In genomic region chr10:34648919-34649318, GRCh38 we compare ENCODE assay signal across 1 cellular context.
TF ChIP-seq lines count a peak whose summit lies in the region.

No MANE protein-coding gene starts in this region.

TF ChIP-seq in GM12878, 131 proteins besides CTCF, POLR2A, EP300 and RAD21 (continued from another document):
- no peak for TF ChIP-seq ZNF687 (IDR thresholded peaks at IDR 0.05)
- no peak for TF ChIP-seq IRF5 (IDR thresholded peaks at IDR 0.05; ENCODE audit: borderline replicate concordance)
- no peak for TF ChIP-seq PBX3 (IDR thresholded peaks at IDR 0.05; ENCODE audit: insufficient replicate concordance, low read depth, low read length)
TF ChIP-seq in GM12878: peak in this region for 0.
